11 cellular contexts compared by ENCODE assay signal in the genomic region with DNA sequence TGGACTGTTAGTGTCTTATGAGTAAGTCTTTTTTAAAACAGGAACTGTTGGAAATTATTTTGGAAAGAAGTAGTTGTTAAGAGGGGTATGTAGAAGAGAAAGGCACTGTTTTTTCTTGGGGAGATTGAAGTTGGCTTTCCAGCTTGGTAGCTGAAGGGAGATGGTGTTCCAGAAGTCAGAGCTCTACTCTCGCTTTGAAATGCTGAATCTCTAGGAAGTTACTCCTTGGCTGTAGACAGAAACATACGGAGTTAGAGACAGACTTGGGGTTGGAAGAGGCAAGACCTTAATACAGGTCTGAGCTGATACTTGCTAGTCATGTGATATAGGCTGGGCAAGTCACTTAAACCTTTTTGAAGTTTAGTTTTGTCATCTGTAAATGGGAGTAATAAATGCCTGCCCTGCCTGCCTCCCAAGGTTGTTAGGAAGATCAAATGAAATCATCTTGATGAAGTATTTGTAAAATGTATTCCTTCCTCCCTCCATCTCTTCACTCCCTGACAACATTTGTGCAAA. TPM values are rescaled to one million over a fixed set of nuclear protein-coding genes. Genes with fewer than 3 reads are reported as not detected.
DNase-seq lines count a peak whose midpoint lies in the region; ATAC-seq, FAIRE-seq and TF ChIP-seq lines count a peak whose summit lies in the region.
"Had no signal": no experiment of that assay in that cellular context is flagged by ENCODE, and none has a peak within 500 bp of the region (broad histone marks: within the 10 kb centered on the region; RNA-seq: fewer than 3 reads in every experiment).

No MANE protein-coding gene starts in this region.

- BruUV-seq in K562 (replicated peaks; lab: Mats Ljungman, UMichigan), result no TSS peak

- H3K9ac ChIP-seq in K562 (ENCODE audit: insufficient read depth in 1 of 2, low read depth in 2 of 2, low read length in 2 of 2), result peak overlapping the region in 1 of 2 experiments; percentile 63; a peak in 2 of 4 replicates
- peak overlapping the region in 1 of 2 donors; percentile 26 for H3K9ac ChIP-seq in mucosa of rectum (ENCODE audit: low read depth in 1 of 2, low read length in 2 of 2)

- H3K9me1 ChIP-seq in K562 (ENCODE audit: control insufficient read depth, insufficient read depth, low read length), result no peaks in the 10 kb centered on the region

- TF ChIP-seq POLR2A in K562 (conservative IDR thresholded peaks at IDR 0.05) (no peak), uterus (IDR thresholded peaks at IDR 0.05) (no peak)

- no peaks in the 10 kb centered on the region for H3K9me3 ChIP-seq in left ventricle myocardium inferior (replicated peaks)
- no peaks in the 10 kb centered on the region for H3K9me3 ChIP-seq in K562 (replicated peaks; ENCODE audit: control insufficient read depth, insufficient read depth, low read depth, low read length)
- no peaks in the 10 kb centered on the region for H3K9me3 ChIP-seq in mucosa of rectum (ENCODE audit: control insufficient read depth in 2 of 2, low read length in 2 of 2)
- no peaks in the 10 kb centered on the region for H3K9me3 ChIP-seq in uterus
- H3K9me3 ChIP-seq: mucosa of descending colon had no signal

- CTCF ChIA-PET in K562 (lab: Yijun Ruan, JAX; ENCODE audit: low intra/inter-chr PET ratio), result no interaction called here

- TF ChIP-seq EP300 in K562 (IDR thresholded peaks at IDR 0.05; ENCODE audit: low read length), result no peak

- no peaks in the 10 kb centered on the region for H3K27me3 ChIP-seq in left ventricle myocardium inferior (ENCODE audit: low read depth)
- H3K27me3 ChIP-seq in K562 (ENCODE audit: control insufficient read depth in 2 of 2, insufficient read depth in 2 of 2, low read length in 2 of 2), result no peaks in the 10 kb centered on the region
- no peaks in the 10 kb centered on the region for H3K27me3 ChIP-seq in mucosa of rectum (ENCODE audit: control insufficient read depth in 2 of 2, insufficient read depth in 2 of 2, low read length in 2 of 2)
- H3K27me3 ChIP-seq in uterus, result no peaks in the 10 kb centered on the region
- H3K27me3 ChIP-seq: cardiac muscle cell had no signal

- TF ChIP-seq CTCF in left ventricle myocardium inferior (IDR thresholded peaks at IDR 0.05; ENCODE audit: borderline replicate concordance), result no peak
- TF ChIP-seq CTCF in K562 (IDR thresholded peaks at IDR 0.05 in 2 of 3, conservative IDR thresholded peaks at IDR 0.05 in 1 of 3; ENCODE audit: insufficient read depth in 2 of 3, low read depth in 1 of 3, low read length in 3 of 3), result no peak
- TF ChIP-seq CTCF in uterus (IDR thresholded peaks at IDR 0.05), result no peak

- peak overlapping the region; percentile 90 for H3K4me2 ChIP-seq in K562 (ENCODE audit: insufficient read depth, low read length)

- 14% methylated on average over 2 of the region's 2 CpGs for WGBS in K562 (ENCODE audit: insufficient coverage, low coverage, missing lambda C conversion rate)

- intact Hi-C loops in left ventricle myocardium inferior (cut with micrococcal nuclease) (loop anchor here (5.0 to 10.0 kb wide), 2 partner anchors 72 to 159 kb away; a partner anchor contains a TSS), Right ventricle myocardium inferior (cut with DNase I) (no loop called here), K562 (cut with micrococcal nuclease) (no loop called here), uterus (cut with DNase I; ENCODE audit: low total_unique reads) (no loop called here)

- H3K27ac ChIP-seq in left ventricle myocardium inferior (replicated peaks) (peak overlapping the region; percentile 78), K562 (ENCODE audit: extremely low read depth, low read depth, low read length) (peak overlapping the region; percentile 64), mucosa of rectum (ENCODE audit: low read depth in 2 of 2, low read length in 2 of 2) (peak overlapping the region; percentile 76 to 77), uterus (peak overlapping the region; percentile 58 to 85)
- H3K27ac ChIP-seq: cardiac muscle cell had no signal

- H3K4me3 ChIP-seq in left ventricle myocardium inferior (peak overlapping the region; percentile 88), K562 (peak overlapping the region; percentile 72; the same call in 1 of the 2 replicates), mucosa of rectum (ENCODE audit: low read length in 2 of 2) (peak overlapping the region in 1 of 2 donors; percentile 84), uterus (no peak overlapping the region)
- H3K4me3 ChIP-seq: cardiac muscle cell, mucosa of descending colon had no signal

- H3K4me1 ChIP-seq in left ventricle myocardium inferior (peaks cover 39% of the 10 kb centered on the region), K562 (replicated peaks in 1 of 2; ENCODE audit: control insufficient read depth in 2 of 2, insufficient read depth in 2 of 2, low read length in 2 of 2) (peaks cover 14 to 16% of the 10 kb centered on the region in 2 experiments; a peak in 4 of 5 replicates), mucosa of rectum (ENCODE audit: control insufficient read depth in 2 of 2, insufficient read depth in 2 of 2, low read length in 2 of 2) (peaks cover 9 to 17% of the 10 kb centered on the region in 2 donors), uterus (peaks cover 0 to 8% of the 10 kb centered on the region in 2 donors)

- POLR2A ChIA-PET in K562 (lab: Yijun Ruan, JAX), result interaction anchor here (0.7 to 1.7 kb wide), 2 partner anchors 10 to 11 kb away, joined by 3 to 9 read pairs; no protein-coding TSS in a partner anchor

- H3K36me3 ChIP-seq in left ventricle myocardium inferior (peaks cover 9% of the 10 kb centered on the region), K562 (ENCODE audit: control insufficient read depth, insufficient read depth, low read length) (no peaks in the 10 kb centered on the region), mucosa of rectum (ENCODE audit: control insufficient read depth in 2 of 2, insufficient read depth in 2 of 2, low read length in 2 of 2) (no peaks in the 10 kb centered on the region), uterus (no peaks in the 10 kb centered on the region)
- H3K36me3 ChIP-seq: cardiac muscle cell had no signal

- peaks cover 28% of the 10 kb centered on the region for H3K79me2 ChIP-seq in K562 (ENCODE audit: control insufficient read depth, insufficient read depth, low read length)

- no peak for TF ChIP-seq RAD21 in K562 (CRISPR knock-in tag; conservative IDR thresholded peaks at IDR 0.05 in 1 of 2, IDR thresholded peaks at IDR 0.05 in 1 of 2)

- DNase-seq in left ventricle myocardium inferior (no peak), Right ventricle myocardium inferior (ENCODE audit: missing footprints) (no peak), K562 (ENCODE audit: extremely low read depth in 1 of 4, low spot score in 3 of 4) (no peak), uterus (no peak), NCI-H1694 treated with DMSO at 0.1 percent for 48 hours (lab: John Stamatoyannopoulos, UW) (no peak), cortex of kidney (lab: John Stamatoyannopoulos, UW) (no peak), NCI-H526 treated with DMSO at 0.1 percent for 48 hours (lab: John Stamatoyannopoulos, UW) (no peak)
- DNase-seq: stimulated activated naive CD4-positive, alpha-beta T cell had no signal

- H4K20me1 ChIP-seq in K562 (replicated peaks; ENCODE audit: control insufficient read depth, insufficient read depth, low read length), result no peaks in the 10 kb centered on the region

- FAIRE-seq in K562 (lab: Jason Lieb, UNC), result peak; percentile 57

- ATAC-seq in Right ventricle myocardium inferior (no peak), K562 (no peak)

- in situ Hi-C loops in K562 (cut with MboI), result no loop called here

- H2AFZ ChIP-seq in K562 (ENCODE audit: low read depth, low read length), result peak overlapping the region; percentile 71

RNA-seq across cellular contexts. Expression of a gene that starts 2.8 kb away (rescaled TPM):
- 9.2 TPM for total RNA-seq in left ventricle myocardium inferior
- 13.3 TPM for total RNA-seq in Right ventricle myocardium inferior
- 19.9 and 36.7 TPM in 2 replicates for total RNA-seq in K562 (2011; cell fraction: chromatin; rRNA removed; ENCODE audit: low replicate concordance)
- 8.7 and 14.6 TPM in 2 replicates for total RNA-seq in K562 (2011; cell fraction: nucleolus; rRNA removed)
- total RNA-seq in K562 (2011; cell fraction: nucleoplasm; rRNA removed), result 18.6 and 35.0 TPM in 2 replicates
- 11.3 and 12.4 TPM in 2 replicates for total RNA-seq in K562 (2014; rRNA removed)
- total RNA-seq in K562 (2014; rRNA removed; fragmentation: Illumina TruSeq; extraction: Trizol), result 12.9 and 15.3 TPM in 2 replicates
- 9.7 and 10.0 TPM in 2 replicates for total RNA-seq in K562 (2015; rRNA removed; fragmentation: Illumina TruSeq; extraction: Trizol)
- total RNA-seq in K562 (2021), result 10.8 and 14.0 TPM in 2 replicates
- 10.6 and 11.1 TPM in 2 replicates for polyA plus RNA-seq in K562 (2011; rRNA removed)
- polyA plus RNA-seq in K562 (2011; cell fraction: cytosol; rRNA removed), result 7.0 and 8.9 TPM in 2 replicates
- 13.1 and 15.3 TPM in 2 replicates for polyA plus RNA-seq in K562 (2011; cell fraction: nucleus; rRNA removed)
- 6.3 and 17.9 TPM in 2 replicates for polyA plus RNA-seq in K562 (2012)
- polyA plus RNA-seq in K562 (2014; fragmentation: Illumina TruSeq; extraction: Trizol), result 15.3 and 19.9 TPM in 2 replicates
- polyA plus RNA-seq in K562 (2014; fragmentation: Nextera tagmentation; extraction: Ambion mirVana), result 1 to 10 TPM; 3.3 to 4.8 TPM
- 12.7 and 14.5 TPM in 2 replicates for polyA plus RNA-seq in K562 (2014; rRNA removed)
- 13.2 and 15.9 TPM in 2 replicates for polyA minus RNA-seq in K562 (2011; rRNA and poly(A)+ RNA removed)
- polyA minus RNA-seq in K562 (2011; cell fraction: cytosol; rRNA and poly(A)+ RNA removed), result 6.5 and 8.0 TPM in 2 replicates
- polyA minus RNA-seq in K562 (2011; cell fraction: nucleus; rRNA and poly(A)+ RNA removed), result 7.7 and 11.8 TPM in 2 replicates
- total RNA-seq in uterus, result 10 to 100 TPM; 15.1 to 50.5 (median 41.1) TPM

RNA-seq across cellular contexts. Expression of a gene that starts 29.2 kb away (rescaled TPM):
- 13.0 TPM for total RNA-seq in left ventricle myocardium inferior
- 14.7 TPM for total RNA-seq in Right ventricle myocardium inferior
- total RNA-seq in K562 (2011; cell fraction: chromatin; rRNA removed; ENCODE audit: low replicate concordance), result 7.2 and 11.2 TPM in 2 replicates
- total RNA-seq in K562 (2011; cell fraction: nucleolus; rRNA removed), result 3.0 and 3.2 TPM in 2 replicates
- 3.2 and 5.1 TPM in 2 replicates for total RNA-seq in K562 (2011; cell fraction: nucleoplasm; rRNA removed)
- total RNA-seq in K562 (2014; rRNA removed), result 1.8 and 2.7 TPM in 2 replicates
- total RNA-seq in K562 (2014; rRNA removed; fragmentation: Illumina TruSeq; extraction: Trizol), result 10.5 and 12.7 TPM in 2 replicates
- total RNA-seq in K562 (2015; rRNA removed; fragmentation: Illumina TruSeq; extraction: Trizol), result 5.8 and 6.9 TPM in 2 replicates
- 8.3 and 9.6 TPM in 2 replicates for total RNA-seq in K562 (2021)
- 9.4 and 11.6 TPM in 2 replicates for polyA plus RNA-seq in K562 (2011; rRNA removed)
- polyA plus RNA-seq in K562 (2011; cell fraction: cytosol; rRNA removed), result 4.4 and 7.8 TPM in 2 replicates
- 2.4 and 4.5 TPM in 2 replicates for polyA plus RNA-seq in K562 (2011; cell fraction: nucleus; rRNA removed)
- 3.4 and 4.9 TPM in 2 replicates for polyA plus RNA-seq in K562 (2012)
- 2.2 and 6.8 TPM in 2 replicates for polyA plus RNA-seq in K562 (2014; fragmentation: Illumina TruSeq; extraction: Trizol)
- 10 to 100 TPM; 13.9 to 22.8 TPM for polyA plus RNA-seq in K562 (2014; fragmentation: Nextera tagmentation; extraction: Ambion mirVana)
- 5.8 and 8.0 TPM in 2 replicates for polyA plus RNA-seq in K562 (2014; rRNA removed)
- 7.5 and 9.7 TPM in 2 replicates for polyA minus RNA-seq in K562 (2011; rRNA and poly(A)+ RNA removed)
- polyA minus RNA-seq in K562 (2011; cell fraction: cytosol; rRNA and poly(A)+ RNA removed), result 2.0 TPM in 1 of 2 replicates, not detected in the other
- polyA minus RNA-seq in K562 (2011; cell fraction: nucleus; rRNA and poly(A)+ RNA removed), result 1.5 and 2.2 TPM in 2 replicates
- 10 to 100 TPM in 2 of 4 donors, 1 to 10 TPM in 2; 1.2 to 39.6 (median 7.8) TPM for total RNA-seq in uterus

RNA-seq across cellular contexts. Expression of a gene that starts 29.4 kb away (rescaled TPM):
- total RNA-seq in left ventricle myocardium inferior (22.7 TPM), Right ventricle myocardium inferior (23.2 TPM), K562 (2014; rRNA removed) (13.9 and 15.9 TPM in 2 replicates), K562 (2014; rRNA removed; fragmentation: Illumina TruSeq; extraction: Trizol) (13.5 and 15.5 TPM in 2 replicates), K562 (2015; rRNA removed; fragmentation: Illumina TruSeq; extraction: Trizol) (19.9 and 20.4 TPM in 2 replicates), K562 (2021) (14.9 and 17.0 TPM in 2 replicates), uterus (10 to 100 TPM in 2 of 4 donors, 1 to 10 TPM in 2; 1.5 to 26.7 (median 9.7) TPM)
- 25.4 and 29.4 TPM in 2 replicates for total RNA-seq in K562 (2011; cell fraction: chromatin; rRNA removed; ENCODE audit: low replicate concordance)
- total RNA-seq in K562 (2011; cell fraction: nucleolus; rRNA removed), result 14.8 and 18.0 TPM in 2 replicates
- total RNA-seq in K562 (2011; cell fraction: nucleoplasm; rRNA removed), result 24.8 and 46.7 TPM in 2 replicates
- polyA plus RNA-seq in K562 (2011; rRNA removed) (14.7 and 18.9 TPM in 2 replicates), K562 (2014; fragmentation: Illumina TruSeq; extraction: Trizol) (14.6 and 15.4 TPM in 2 replicates), K562 (2014; fragmentation: Nextera tagmentation; extraction: Ambion mirVana) (10 to 100 TPM; 20.5 to 20.8 TPM), K562 (2014; rRNA removed) (15.1 and 19.0 TPM in 2 replicates)
- 6.3 and 12.9 TPM in 2 replicates for polyA plus RNA-seq in K562 (2011; cell fraction: cytosol; rRNA removed)
- polyA plus RNA-seq in K562 (2011; cell fraction: nucleus; rRNA removed), result 6.7 and 9.4 TPM in 2 replicates
- 6.3 and 9.3 TPM in 2 replicates for polyA plus RNA-seq in K562 (2012)
- 17.9 and 18.2 TPM in 2 replicates for polyA minus RNA-seq in K562 (2011; rRNA and poly(A)+ RNA removed)
- 5.6 and 8.6 TPM in 2 replicates for polyA minus RNA-seq in K562 (2011; cell fraction: cytosol; rRNA and poly(A)+ RNA removed)
- polyA minus RNA-seq in K562 (2011; cell fraction: nucleus; rRNA and poly(A)+ RNA removed), result 5.0 and 7.9 TPM in 2 replicates

Comparison
In these comparisons a context has a peak if more than half of its experiments do, and no peak if none do; other contexts are left out.
1. H3K4me3 ChIP-seq: peak in left ventricle myocardium inferior (single experiment) and K562 (single experiment); none in uterus (0 of 2).
2. Peak in every context shown above with its lines, with median percentiles within 50 percentile points of each other: H3K27ac ChIP-seq.